ENCODE assay signal across 1 cellular context in the genomic region with DNA sequence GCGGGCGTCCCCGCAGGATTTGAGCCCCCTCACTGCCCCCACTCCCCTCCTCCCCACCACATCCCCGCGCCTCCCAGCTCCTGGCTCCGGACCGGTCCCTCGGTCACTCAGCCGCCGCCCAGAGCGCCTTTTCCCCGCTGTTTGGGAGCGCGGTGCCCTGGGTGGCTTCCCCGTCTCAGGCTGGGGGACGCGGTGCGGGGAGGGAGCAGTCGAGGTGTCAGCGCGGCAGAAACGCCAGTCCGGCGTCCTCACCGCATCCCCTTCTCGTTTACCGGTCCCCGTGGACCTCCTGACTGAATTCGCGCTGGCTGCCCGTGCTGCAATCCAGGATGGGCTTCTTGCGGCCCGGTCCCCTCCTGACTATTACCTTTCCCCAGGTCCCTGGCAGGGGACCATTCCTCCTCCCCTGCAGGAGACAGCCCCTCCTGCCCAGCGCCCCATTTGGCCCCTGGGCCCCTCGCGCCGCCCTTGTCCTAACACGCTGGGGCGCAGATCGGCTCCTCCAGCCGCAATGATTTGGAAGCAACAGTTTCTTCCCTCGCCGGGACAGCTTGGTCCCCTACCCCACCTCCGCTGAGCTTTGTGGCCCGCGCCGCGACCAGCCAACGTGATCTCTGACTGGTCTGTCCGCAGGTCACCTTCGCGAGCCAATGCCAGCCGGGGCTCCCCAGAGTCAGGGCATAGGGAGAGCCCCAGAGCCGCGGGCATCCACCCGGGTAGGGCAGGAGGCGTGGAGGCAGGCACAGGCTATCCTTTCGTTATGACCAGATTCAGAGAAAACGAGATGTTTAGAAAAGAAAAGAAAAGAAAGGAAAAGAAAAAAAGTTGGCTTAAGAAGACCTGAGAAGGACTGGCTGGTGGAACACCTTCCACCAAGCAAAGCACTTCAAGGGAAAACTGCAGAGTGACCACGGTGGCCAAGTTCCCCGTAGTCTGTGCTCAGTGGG.
TF ChIP-seq lines count a peak whose summit lies in the region.

No MANE protein-coding gene starts in this region.

TF ChIP-seq in SK-N-SH treated with all-trans-retinoic acid at 6 μM for 48 hours, 23 proteins besides CTCF, POLR2A, EP300 and RAD21 (continued from another document):
- no peak for TF ChIP-seq ARNTL (CRISPR knock-in tag; IDR thresholded peaks at IDR 0.05; ENCODE audit: borderline replicate concordance, low read depth)
- no peak for TF ChIP-seq ZNF70 (CRISPR knock-in tag; IDR thresholded peaks at IDR 0.05)
- TF ChIP-seq SNAI2 (CRISPR knock-in tag; IDR thresholded peaks at IDR 0.05) = no peak
TF ChIP-seq in SK-N-SH treated with all-trans-retinoic acid at 6 μM for 48 hours: peak in this region for 0.
